ENCODE assay signal across 26 cellular contexts in genomic region chr12:70252832-70253231, GRCh38.
"Had no signal": no experiment of that assay in that cellular context is flagged by ENCODE, and none has a peak within 500 bp of the region (broad histone marks: within the 10 kb centered on the region; RNA-seq: fewer than 3 reads in every experiment).

No MANE protein-coding gene starts in this region.

- DNase-seq: activated CD4-positive, alpha-beta T cell treated with anti-CD3 and anti-CD28 coated beads for 36 hours; activated CD4-positive, CD25-positive, alpha-beta regulatory T cell; activated CD8-positive, alpha-beta memory T cell treated with anti-CD3 and anti-CD28 coated beads, Interleukin-2, amount 10 ng/mL, durations not matched to agents 7 days and 5 days; activated CD8-positive, alpha-beta T cell treated with anti-CD3 and anti-CD28 coated beads, Interleukin-2, amount 10 ng/mL, durations not matched to agents 7 days and 5 days; activated naive CD4-positive, alpha-beta T cell treated with anti-CD3 and anti-CD28 coated beads for 36 hours; activated naive CD8-positive, alpha-beta T cell treated with anti-CD3 and anti-CD28 coated beads for 36 hours; activated T-cell treated with anti-CD3 and anti-CD28 coated beads, Interleukin-2, amount 50 U/mL, for 48 hours; amniotic stem cell; brain microvascular endothelial cell; caudate nucleus; dermis blood vessel endothelial cell; effector CD4-positive, alpha-beta T cell; esophagus squamous epithelium; gastrocnemius medialis; glutamatergic neuron; left colon; right lobe of liver; stimulated activated CD4-positive, alpha-beta T cell treated with anti-CD3 and anti-CD28 coated beads, Interleukin-12 subunit alpha, Interleukin-12 subunit beta, amount 100 ng/mL, for 4 hours; stimulated activated CD4-positive, alpha-beta T cell treated with anti-CD3 and anti-CD28 coated beads, Interleukin-4, amount 100 ng/mL, for 1 hour; stimulated activated naive CD8-positive, alpha-beta T cell treated with anti-CD3 and anti-CD28 coated beads, Interleukin-15, Interleukin-2, amounts not matched to agents 100 U/mL and 50 U/mL, for 24 hours; T-helper 1 cell; testis; trophoblast cell had no signal

- H3K27ac Mint-ChIP-seq: activated CD4-positive, alpha-beta T cell treated with anti-CD3 and anti-CD28 coated beads for 36 hours; activated CD8-positive, alpha-beta memory T cell treated with anti-CD3 and anti-CD28 coated beads, Interleukin-2, amount 10 ng/mL, durations not matched to agents 7 days and 5 days; activated CD8-positive, alpha-beta T cell treated with anti-CD3 and anti-CD28 coated beads, Interleukin-2, amount 10 ng/mL, durations not matched to agents 7 days and 5 days; activated naive CD4-positive, alpha-beta T cell treated with anti-CD3 and anti-CD28 coated beads for 36 hours; activated naive CD8-positive, alpha-beta T cell treated with anti-CD3 and anti-CD28 coated beads for 36 hours; natural killer cell treated with Interleukin-12 subunit alpha and Interleukin-12 subunit beta and Interleukin-15 and Interleukin-18, amount 100 ng/mL, for 72 hours; T-helper 2 cell treated with Interferon-gamma antibody and Interleukin-4, amounts not matched to agents 5 μg/mL and 100 μg/mL, for 36 hours had no signal

- H3K36me3 Mint-ChIP-seq: natural killer cell treated with Interleukin-12 subunit alpha and Interleukin-12 subunit beta and Interleukin-15 and Interleukin-18, amount 100 ng/mL, for 72 hours had no signal

- H3K27me3 Mint-ChIP-seq: activated CD4-positive, alpha-beta T cell treated with anti-CD3 and anti-CD28 coated beads for 36 hours; activated CD8-positive, alpha-beta memory T cell treated with anti-CD3 and anti-CD28 coated beads, Interleukin-2, amount 10 ng/mL, durations not matched to agents 7 days and 5 days; activated naive CD8-positive, alpha-beta T cell treated with anti-CD3 and anti-CD28 coated beads for 36 hours; natural killer cell treated with Interleukin-12 subunit alpha and Interleukin-12 subunit beta and Interleukin-15 and Interleukin-18, amount 100 ng/mL, for 72 hours had no signal

- H3K9me3 ChIP-seq: esophagus squamous epithelium, gastrocnemius medialis, right lobe of liver, testis had no signal

- H3K4me3 ChIP-seq: esophagus squamous epithelium, gastrocnemius medialis, right lobe of liver, testis had no signal

- H3K27me3 ChIP-seq: brain microvascular endothelial cell, esophagus squamous epithelium, gastrocnemius medialis, right lobe of liver, testis had no signal

- H3K9me3 Mint-ChIP-seq: activated naive CD4-positive, alpha-beta T cell treated with anti-CD3 and anti-CD28 coated beads for 36 hours; activated naive CD8-positive, alpha-beta T cell treated with anti-CD3 and anti-CD28 coated beads for 36 hours; natural killer cell treated with Interleukin-12 subunit alpha and Interleukin-12 subunit beta and Interleukin-15 and Interleukin-18, amount 100 ng/mL, for 72 hours; T-helper 2 cell treated with Interferon-gamma antibody and Interleukin-4, amounts not matched to agents 5 μg/mL and 100 μg/mL, for 36 hours had no signal

- H3K4me1 ChIP-seq: testis had no signal

- H3K4me3 Mint-ChIP-seq: activated CD4-positive, alpha-beta T cell treated with anti-CD3 and anti-CD28 coated beads for 36 hours; activated CD8-positive, alpha-beta memory T cell treated with anti-CD3 and anti-CD28 coated beads, Interleukin-2, amount 10 ng/mL, durations not matched to agents 7 days and 5 days; activated CD8-positive, alpha-beta T cell treated with anti-CD3 and anti-CD28 coated beads, Interleukin-2, amount 10 ng/mL, durations not matched to agents 7 days and 5 days; activated naive CD4-positive, alpha-beta T cell treated with anti-CD3 and anti-CD28 coated beads for 36 hours; activated naive CD8-positive, alpha-beta T cell treated with anti-CD3 and anti-CD28 coated beads for 36 hours; natural killer cell treated with Interleukin-12 subunit alpha and Interleukin-12 subunit beta and Interleukin-15 and Interleukin-18, amount 100 ng/mL, for 72 hours; T-helper 2 cell treated with Interferon-gamma antibody and Interleukin-4, amounts not matched to agents 5 μg/mL and 100 μg/mL, for 36 hours had no signal

- H3K36me3 ChIP-seq: brain microvascular endothelial cell, esophagus squamous epithelium, gastrocnemius medialis, right lobe of liver had no signal

- H3K27ac ChIP-seq: brain microvascular endothelial cell, epithelial cell of prostate, esophagus squamous epithelium, gastrocnemius medialis, right lobe of liver, testis had no signal

- ATAC-seq: activated CD4-positive, alpha-beta T cell treated with anti-CD3 and anti-CD28 coated beads for 36 hours; activated CD8-positive, alpha-beta memory T cell treated with anti-CD3 and anti-CD28 coated beads, Interleukin-2, amount 10 ng/mL, durations not matched to agents 7 days and 5 days; activated CD8-positive, alpha-beta T cell treated with anti-CD3 and anti-CD28 coated beads, Interleukin-2, amount 10 ng/mL, durations not matched to agents 7 days and 5 days; gastrocnemius medialis; left colon; natural killer cell treated with Interleukin-12 subunit alpha and Interleukin-12 subunit beta and Interleukin-15 and Interleukin-18, amount 100 ng/mL, for 72 hours; right lobe of liver; stimulated activated naive CD8-positive, alpha-beta T cell treated with anti-CD3 and anti-CD28 coated beads, Interleukin-15, Interleukin-2, amounts not matched to agents 100 U/mL and 50 U/mL, for 24 hours had no signal
